ENCODE assay signal across 10 cellular contexts in the genomic region with DNA sequence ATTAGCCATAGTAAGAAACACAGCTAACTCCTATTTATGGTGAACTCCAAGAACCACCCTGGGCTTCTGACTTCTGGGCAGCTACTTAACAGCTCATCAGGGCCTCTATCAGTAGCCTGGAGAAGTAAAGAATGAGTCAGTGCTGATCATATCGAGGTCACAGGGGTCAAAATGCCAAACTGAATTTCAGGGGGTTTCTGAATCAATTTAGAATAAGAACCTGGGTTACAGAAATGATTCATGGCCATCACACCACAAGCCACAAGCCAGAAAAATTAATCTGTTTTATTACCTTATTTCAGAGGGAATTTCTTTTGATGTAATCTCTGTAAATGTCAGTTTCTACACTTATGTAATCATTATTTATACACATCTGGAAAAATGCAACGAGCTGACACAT.
DNase-seq lines count a peak whose midpoint lies in the region; ATAC-seq and FAIRE-seq lines count a peak whose summit lies in the region.
"Had no signal": no experiment of that assay in that cellular context is flagged by ENCODE, and none has a peak within 500 bp of the region (broad histone marks: within the 10 kb centered on the region; RNA-seq: fewer than 3 reads in every experiment).

No MANE protein-coding gene starts in this region.

- no peaks in the 10 kb centered on the region for H3K36me3 ChIP-seq in neuronal stem cell (replicated peaks in 1 of 2; ENCODE audit: control insufficient read depth in 2 of 2, insufficient read depth in 2 of 2, low read length in 2 of 2)

- no peak overlapping the region for H3K4ac ChIP-seq in neuronal stem cell (ENCODE audit: low read length)

- no peaks in the 10 kb centered on the region for H3K4me1 ChIP-seq in neuronal stem cell (ENCODE audit: control insufficient read depth in 2 of 2, insufficient read depth in 1 of 2, low read depth in 1 of 2, low read length in 2 of 2)

- intact Hi-C loops in activated T-helper 2 cell treated with anti-CD3 and anti-CD28 coated beads, Interferon-gamma antibody, Interleukin-2, Interleukin-4, amounts not matched to agents 10 μg/mL and 5 μg/mL and 100 μg/mL, durations not matched to agents 14 hours and 24 hours and 36 hours (cut with micrococcal nuclease) = loop anchor here (1.0 to 10.0 kb wide), 3 partner anchors 9 to 193 kb away; no protein-coding TSS in a partner anchor

- no peak overlapping the region for H3K14ac ChIP-seq in neuronal stem cell (ENCODE audit: low read length)

- H4K8ac ChIP-seq in neuronal stem cell (ENCODE audit: low read depth, low read length) = no peak overlapping the region

- H3K4me3 ChIP-seq in neuronal stem cell (ENCODE audit: low read length in 2 of 2) = no peak overlapping the region

- no peak overlapping the region for H3K4me3 Mint-ChIP-seq in activated T-helper 2 cell treated with anti-CD3 and anti-CD28 coated beads, Interferon-gamma antibody, Interleukin-2, Interleukin-4, amounts not matched to agents 10 μg/mL and 5 μg/mL and 100 μg/mL, durations not matched to agents 14 hours and 24 hours and 36 hours (ENCODE audit: low read depth)

- no peak overlapping the region for H3K27ac ChIP-seq in neuronal stem cell (replicated peaks; ENCODE audit: low read length)

- H3K4me1 Mint-ChIP-seq in activated T-helper 2 cell treated with anti-CD3 and anti-CD28 coated beads, Interferon-gamma antibody, Interleukin-2, Interleukin-4, amounts not matched to agents 10 μg/mL and 5 μg/mL and 100 μg/mL, durations not matched to agents 14 hours and 24 hours and 36 hours (ENCODE audit: low read depth) = peaks cover 37% of the 10 kb centered on the region

- H3K4me2 ChIP-seq in neuronal stem cell (ENCODE audit: insufficient read depth, low read length, poor library complexity, severe bottlenecking) = no peak overlapping the region

- H3K23ac ChIP-seq in neuronal stem cell (ENCODE audit: low read depth, low read length, poor library complexity) = no peak overlapping the region

- H3K36me3 Mint-ChIP-seq in activated T-helper 2 cell treated with anti-CD3 and anti-CD28 coated beads, Interferon-gamma antibody, Interleukin-2, Interleukin-4, amounts not matched to agents 10 μg/mL and 5 μg/mL and 100 μg/mL, durations not matched to agents 14 hours and 24 hours and 36 hours (ENCODE audit: low read depth) = peaks cover 44% of the 10 kb centered on the region

- no peak overlapping the region for H2BK5ac ChIP-seq in neuronal stem cell (ENCODE audit: low read length)

- ATAC-seq in HG03280 (IDR thresholded peaks at IDR 0.05; ENCODE audit: unreplicated experiment) = peak; percentile 55

- no peak overlapping the region for H3K18ac ChIP-seq in neuronal stem cell (ENCODE audit: low read length)

- H2AK5ac ChIP-seq in neuronal stem cell (ENCODE audit: low read depth, low read length) = no peak overlapping the region

- no peak overlapping the region for H3K27ac Mint-ChIP-seq in activated T-helper 2 cell treated with anti-CD3 and anti-CD28 coated beads, Interferon-gamma antibody, Interleukin-2, Interleukin-4, amounts not matched to agents 10 μg/mL and 5 μg/mL and 100 μg/mL, durations not matched to agents 14 hours and 24 hours and 36 hours

- H3K27me3 Mint-ChIP-seq in activated T-helper 2 cell treated with anti-CD3 and anti-CD28 coated beads, Interferon-gamma antibody, Interleukin-2, Interleukin-4, amounts not matched to agents 10 μg/mL and 5 μg/mL and 100 μg/mL, durations not matched to agents 14 hours and 24 hours and 36 hours (ENCODE audit: low read depth) = no peaks in the 10 kb centered on the region

- no CpG with 5 or more reads among the region's 2 CpGs for whole genome bisulfite sequencing in neuronal stem cell (ENCODE audit: extremely low coverage in 2 of 2, insufficient read length in 2 of 2, insufficient replicate concordance in 1 of 2), 2 donors

- no peak overlapping the region for H2BK120ac ChIP-seq in neuronal stem cell (ENCODE audit: low read depth, low read length)

- H3K27me3 ChIP-seq in neuronal stem cell (ENCODE audit: control insufficient read depth in 3 of 3, insufficient read depth in 3 of 3, low read depth in 1 of 3, low read length in 3 of 3) = no peaks in the 10 kb centered on the region

- DNase-seq in EL (peak; percentile 48), GM19239 (ENCODE audit: insufficient read length, low spot score) (no peak), neuronal stem cell (ENCODE audit: low spot score) (no peak), NCI-H1105 treated with DMSO at 0.1 percent for 48 hours (lab: John Stamatoyannopoulos, UW) (no peak), NCI-H82 treated with DMSO at 0.1 percent for 48 hours (lab: John Stamatoyannopoulos, UW; ENCODE audit: unreplicated experiment) (no peak), islet precursor cell (no peak)
- peak; percentile 11 for DNase-seq in activated T-helper 2 cell treated with anti-CD3 and anti-CD28 coated beads, Interferon-gamma antibody, Interleukin-2, Interleukin-4, amounts not matched to agents 10 μg/mL and 5 μg/mL and 100 μg/mL, durations not matched to agents 14 hours and 24 hours and 36 hours (ENCODE audit: low spot score)
- DNase-seq: activated CD4-positive, alpha-beta T cell treated with anti-CD3 and anti-CD28 coated beads, Interleukin-2, amount 50 U/mL, for 1 hour; central memory CD4-positive, alpha-beta T cell had no signal

- H4K91ac ChIP-seq in neuronal stem cell (ENCODE audit: low read depth, low read length, poor library complexity) = no peak overlapping the region

- FAIRE-seq in GM19239 (lab: Jason Lieb, UNC) = peak; percentile 70

- no peak overlapping the region for H2BK12ac ChIP-seq in neuronal stem cell (ENCODE audit: low read length)

- no peaks in the 10 kb centered on the region for H3K9me3 ChIP-seq in neuronal stem cell (replicated peaks in 1 of 2; ENCODE audit: control insufficient read depth in 2 of 2, insufficient read depth in 1 of 2, low read depth in 1 of 2, low read length in 2 of 2)

- H2AFZ ChIP-seq in neuronal stem cell (ENCODE audit: low read length) = no peak overlapping the region

- H2BK15ac ChIP-seq in neuronal stem cell (ENCODE audit: low read length) = no peak overlapping the region

- H3K9ac ChIP-seq in neuronal stem cell (ENCODE audit: low read depth, low read length, poor library complexity) = no peak overlapping the region

- H3K9me3 Mint-ChIP-seq in activated T-helper 2 cell treated with anti-CD3 and anti-CD28 coated beads, Interferon-gamma antibody, Interleukin-2, Interleukin-4, amounts not matched to agents 10 μg/mL and 5 μg/mL and 100 μg/mL, durations not matched to agents 14 hours and 24 hours and 36 hours = no peaks in the 10 kb centered on the region

- peaks cover 4% of the 10 kb centered on the region for H3K79me1 ChIP-seq in neuronal stem cell (ENCODE audit: low read depth, low read length)

Comparison
In these comparisons a context has a peak if more than half of its experiments do, and no peak if none do; other contexts are left out.
1. DNase-seq: peak in EL (single experiment) and activated T-helper 2 cell treated with anti-CD3 and anti-CD28 coated beads, Interferon-gamma antibody, Interleukin-2, Interleukin-4, amounts not matched to agents 10 μg/mL and 5 μg/mL and 100 μg/mL, durations not matched to agents 14 hours and 24 hours and 36 hours (single experiment); none in GM19239 (single experiment), neuronal stem cell (single experiment), NCI-H1105 treated with DMSO at 0.1 percent for 48 hours (single experiment), NCI-H82 treated with DMSO at 0.1 percent for 48 hours (single experiment) and islet precursor cell (single experiment).